ENCODE assay signal across 8 cellular contexts in genomic region chr14:64465856-64466554, GRCh38. TPM values are rescaled to one million over a fixed set of nuclear protein-coding genes. Genes with fewer than 3 reads are reported as not detected.
DNase-seq lines count a peak whose midpoint lies in the region; ATAC-seq, FAIRE-seq and TF ChIP-seq lines count a peak whose summit lies in the region.

No MANE protein-coding gene starts in this region.

- H4K20me1 ChIP-seq in GM12878 (ENCODE audit: control insufficient read depth, insufficient read depth) = no peaks in the 10 kb centered on the region

- H2AFZ ChIP-seq in GM12878 (ENCODE audit: control insufficient read depth, low read depth, low read length) = peak overlapping the region; percentile 54

- POLR2A ChIA-PET in GM12878 (lab: Charles Lee) = interaction anchor here (0.6 to 2.4 kb wide), 11 partner anchors 10 to 922 kb away, joined by 3 to 16 read pairs (median 3); partner anchors contain the start of gene MTHFD1

- ATAC-seq in GM12878 = peak; percentile 2; the same call in 2 of the 3 replicates

- TF ChIP-seq CTCF in GM12878 (IDR thresholded peaks at IDR 0.05 in 2 of 3, conservative IDR thresholded peaks at IDR 0.05 in 1 of 3; ENCODE audit: control insufficient read depth in 2 of 3, extremely low read depth in 1 of 3, insufficient read depth in 1 of 3, low read depth in 3 of 3, low read length in 3 of 3) = no peak

- no peak overlapping the region for H3K27ac Mint-ChIP-seq in activated naive CD4-positive, alpha-beta T cell treated with anti-CD3 and anti-CD28 coated beads, Interleukin-2, amount 10 ng/mL, durations not matched to agents 7 days and 5 days

- H3K27me3 Mint-ChIP-seq in activated naive CD4-positive, alpha-beta T cell treated with anti-CD3 and anti-CD28 coated beads, Interleukin-2, amount 10 ng/mL, durations not matched to agents 7 days and 5 days = no peaks in the 10 kb centered on the region

- peak overlapping the region; percentile 32; the same call in 1 of the 2 replicates for H3K9ac ChIP-seq in GM12878 (ENCODE audit: control insufficient read depth, insufficient read depth, low read length)

- no peak for DNase-seq in activated naive CD4-positive, alpha-beta T cell treated with anti-CD3 and anti-CD28 coated beads, Interleukin-2, amount 10 ng/mL, durations not matched to agents 7 days and 5 days
- no peak for DNase-seq in activated naive CD4-positive, alpha-beta T cell treated with Interleukin-2 at 50 U/mL for 16 hours
- DNase-seq in NCI-H128 (lab: John Stamatoyannopoulos, UW; ENCODE audit: unreplicated experiment) = peak; percentile 17
- DNase-seq in GM12878 (ENCODE audit: low read depth, low spot score) = no peak
- DNase-seq in skeletal muscle cell (ENCODE audit: low read depth) = no peak
- no peak for DNase-seq in GM19238 (ENCODE audit: insufficient read length, low spot score)
- DNase-seq in superior temporal gyrus (ENCODE audit: extremely low spot score) = no peak

- RAD21 ChIA-PET in GM12878 (lab: Charles Lee; ENCODE audit: unreplicated experiment) = interaction anchor here (1.0 to 2.3 kb wide), 8 partner anchors 10 to 122 kb away, joined by 3 to 12 read pairs (median 5); partner anchors contain the start of gene MTHFD1

- no peak for TF ChIP-seq EP300 in GM12878 (IDR thresholded peaks at IDR 0.05; ENCODE audit: borderline replicate concordance in 1 of 2, control insufficient read depth in 1 of 2, low read depth in 2 of 2, low read length in 2 of 2)

- peak overlapping the region; percentile 79; the same call in 1 of the 2 replicates for H3K4me3 ChIP-seq in GM12878
- H3K4me3 ChIP-seq in iPS-18c (ENCODE audit: insufficient read depth, low read depth, low read length) = peak overlapping the region; percentile 89
- H3K4me3 ChIP-seq in skeletal muscle cell (ENCODE audit: low read depth, low read length) = peak overlapping the region; percentile 63

- H3K27me3 ChIP-seq in GM12878 (replicated peaks in 1 of 2; ENCODE audit: control insufficient read depth in 2 of 2, insufficient read depth in 2 of 2, low read length in 1 of 2) = no peaks in the 10 kb centered on the region

- H3K79me2 ChIP-seq in GM12878 (ENCODE audit: control insufficient read depth, insufficient read depth, low read length) = no peaks in the 10 kb centered on the region

- peak overlapping the region; percentile 61 for H3K4me3 Mint-ChIP-seq in activated naive CD4-positive, alpha-beta T cell treated with anti-CD3 and anti-CD28 coated beads, Interleukin-2, amount 10 ng/mL, durations not matched to agents 7 days and 5 days

- no peak for TF ChIP-seq RAD21 in GM12878 (IDR thresholded peaks at IDR 0.05; ENCODE audit: insufficient read depth, low read depth, low read length)

- peaks cover 33% of the 10 kb centered on the region for H3K4me1 ChIP-seq in GM12878 (ENCODE audit: control insufficient read depth, insufficient read depth, low read length)

- SMC1A ChIA-PET in GM12878 (lab: Charles Lee; ENCODE audit: uncharacterized antibody, unreplicated experiment) = interaction anchor here (0.9 to 6.2 kb wide), 21 partner anchors 8 to 162 kb away, joined by 3 to 95 read pairs (median 4); partner anchors contain the start of genes MTHFD1 and ZBTB25

- no peak for FAIRE-seq in GM12878 (lab: Jason Lieb, UNC)

- no peak for TF ChIP-seq POLR2A in GM12878 (IDR thresholded peaks at IDR 0.05; ENCODE audit: low read depth, low read length)

- CTCF ChIA-PET in activated naive CD4-positive, alpha-beta T cell treated with anti-CD3 and anti-CD28 coated beads, Interleukin-2, amount 10 ng/mL, durations not matched to agents 7 days and 5 days (lab: Charles Lee) = interaction anchor here (0.9 to 2.4 kb wide), 8 partner anchors 10 to 124 kb away, joined by 3 to 8 read pairs (median 4); partner anchors contain the start of gene ZBTB25
- CTCF ChIA-PET in GM12878 (lab: Yijun Ruan, JAX) = interaction anchor here (0.7 to 6.4 kb wide), 14 partner anchors 13 to 124 kb away, joined by 3 to 60 read pairs (median 4); partner anchors contain the start of gene MTHFD1

- H3K4me1 Mint-ChIP-seq in activated naive CD4-positive, alpha-beta T cell treated with anti-CD3 and anti-CD28 coated beads, Interleukin-2, amount 10 ng/mL, durations not matched to agents 7 days and 5 days = peaks cover 21% of the 10 kb centered on the region

- WGBS in GM12878 (ENCODE audit: insufficient coverage, insufficient replicate concordance, low lambda C conversion rate, missing lambda C conversion rate) = 43% methylated on average over 14 of the region's 14 CpGs

- no TSS peak for BruUV-seq in GM12878 (replicated peaks; lab: Mats Ljungman, UMichigan)

- H3K36me3 Mint-ChIP-seq in activated naive CD4-positive, alpha-beta T cell treated with anti-CD3 and anti-CD28 coated beads, Interleukin-2, amount 10 ng/mL, durations not matched to agents 7 days and 5 days = peaks cover 14% of the 10 kb centered on the region

- intact Hi-C loops in GM12878 (cut with micrococcal nuclease; ENCODE audit: unreplicated experiment) = no loop called here

- no peaks in the 10 kb centered on the region for H3K9me3 Mint-ChIP-seq in activated naive CD4-positive, alpha-beta T cell treated with anti-CD3 and anti-CD28 coated beads, Interleukin-2, amount 10 ng/mL, durations not matched to agents 7 days and 5 days

- in situ Hi-C loops in GM12878 (cut with MboI) = no loop called here

- H3K4me2 ChIP-seq in GM12878 (ENCODE audit: control insufficient read depth, insufficient read depth) = peak overlapping the region; percentile 94

- peaks cover 0 to 4% of the 10 kb centered on the region in 2 experiments; a peak in 1 of 4 replicates for H3K36me3 ChIP-seq in GM12878 (ENCODE audit: control insufficient read depth in 2 of 2, insufficient read depth in 2 of 2, low read length in 1 of 2)

- H3K9me3 ChIP-seq in GM12878 (replicated peaks; ENCODE audit: control insufficient read depth, insufficient read depth, low read length) (no peaks in the 10 kb centered on the region), iPS-18c (ENCODE audit: control insufficient read depth, insufficient read depth, low read length) (no peaks in the 10 kb centered on the region)

- no peak overlapping the region for H3K27ac ChIP-seq in GM12878 (ENCODE audit: control insufficient read depth, insufficient read depth)

TF ChIP-seq in GM12878, 131 proteins besides CTCF, POLR2A, EP300 and RAD21 (continues in another document):
- no peak for TF ChIP-seq GATAD2B (conservative IDR thresholded peaks at IDR 0.05; ENCODE audit: low read depth)
- TF ChIP-seq MXI1 (IDR thresholded peaks at IDR 0.05; ENCODE audit: low read depth, low read length) = no peak

RNA-seq across cellular contexts. Expression of gene AKAP5, which starts 0.7 kb away (rescaled TPM):
- 4.3 and 4.8 TPM in 2 replicates for total RNA-seq in GM12878 (2013; cell fraction: nucleolus; rRNA removed)
- total RNA-seq in GM12878 (2014; rRNA removed) (3.8 and 4.4 TPM in 2 replicates), GM12878 (2014; rRNA removed; fragmentation: Illumina TruSeq; extraction: Trizol) (5.1 TPM in 2 replicates), GM12878 (2021) (3.7 and 4.0 TPM in 2 replicates)
- polyA plus RNA-seq in GM12878 (2011; ENCODE audit: low read depth) = 1.1 TPM
- polyA plus RNA-seq in GM12878 (2011; rRNA removed) (1.6 and 3.1 TPM in 2 replicates), GM12878 (2014; fragmentation: Illumina TruSeq; extraction: Trizol) (3.4 and 3.9 TPM in 2 replicates), GM12878 (2014; fragmentation: Nextera tagmentation; extraction: Ambion mirVana) (1 to 10 TPM in 1 of 2 experiments, under 1 TPM in 1; 0.45 to 1.5 TPM), GM12878 (2014; rRNA removed) (1.7 and 1.8 TPM in 2 replicates), GM12878 (2016; fragmentation: Nextera tagmentation; extraction: Ambion mirVana) (under 1 TPM; 0.55 to 0.90 TPM)
- polyA plus RNA-seq in GM12878 (2011; cell fraction: cytosol; rRNA removed) = 0.69 TPM in 2 replicates
- polyA plus RNA-seq in GM12878 (2011; cell fraction: nucleus; rRNA removed) = 0.98 and 0.99 TPM in 2 replicates
- 1.4 and 1.5 TPM in 2 replicates for polyA plus RNA-seq in GM12878 (2012)
- 1.6 and 2.3 TPM in 2 replicates for polyA minus RNA-seq in GM12878 (2011; rRNA and poly(A)+ RNA removed)
- 0.80 and 1.4 TPM in 2 replicates for polyA minus RNA-seq in GM12878 (2011; cell fraction: cytosol; rRNA and poly(A)+ RNA removed)
- polyA minus RNA-seq in GM12878 (2011; cell fraction: nucleus; rRNA and poly(A)+ RNA removed) = 2.3 and 3.2 TPM in 2 replicates

RNA-seq across cellular contexts. Expression of gene ZBTB25, which starts 37.6 kb away (rescaled TPM):
- total RNA-seq in GM12878 (2013; cell fraction: nucleolus; rRNA removed) = 108 and 113 TPM in 2 replicates
- 8.8 and 11.2 TPM in 2 replicates for total RNA-seq in GM12878 (2014; rRNA removed)
- total RNA-seq in GM12878 (2014; rRNA removed; fragmentation: Illumina TruSeq; extraction: Trizol) = 9.6 and 10.0 TPM in 2 replicates
- 10.9 and 12.5 TPM in 2 replicates for total RNA-seq in GM12878 (2021)
- 10.1 TPM for polyA plus RNA-seq in GM12878 (2011; ENCODE audit: low read depth)
- 33.9 and 34.0 TPM in 2 replicates for polyA plus RNA-seq in GM12878 (2011; rRNA removed)
- polyA plus RNA-seq in GM12878 (2011; cell fraction: cytosol; rRNA removed) = 19.6 and 27.1 TPM in 2 replicates
- polyA plus RNA-seq in GM12878 (2011; cell fraction: nucleus; rRNA removed) = 23.6 and 39.4 TPM in 2 replicates
- polyA plus RNA-seq in GM12878 (2012) = 13.1 and 19.6 TPM in 2 replicates
- 9.8 and 10.7 TPM in 2 replicates for polyA plus RNA-seq in GM12878 (2014; fragmentation: Illumina TruSeq; extraction: Trizol)
- 1 to 10 TPM; 4.1 to 5.6 TPM for polyA plus RNA-seq in GM12878 (2014; fragmentation: Nextera tagmentation; extraction: Ambion mirVana)
- 7.0 and 7.8 TPM in 2 replicates for polyA plus RNA-seq in GM12878 (2014; rRNA removed)
- polyA plus RNA-seq in GM12878 (2016; fragmentation: Nextera tagmentation; extraction: Ambion mirVana) = 10 to 100 TPM; 11.2 to 13.9 TPM
- 41.5 and 49.3 TPM in 2 replicates for polyA minus RNA-seq in GM12878 (2011; rRNA and poly(A)+ RNA removed)
- 16.2 and 16.7 TPM in 2 replicates for polyA minus RNA-seq in GM12878 (2011; cell fraction: cytosol; rRNA and poly(A)+ RNA removed)
- polyA minus RNA-seq in GM12878 (2011; cell fraction: nucleus; rRNA and poly(A)+ RNA removed) = 29.1 and 33.5 TPM in 2 replicates

RNA-seq across cellular contexts. Expression of gene ZBTB1, which starts 38.6 kb away (rescaled TPM):
- 147 and 173 TPM in 2 replicates for total RNA-seq in GM12878 (2013; cell fraction: nucleolus; rRNA removed)
- total RNA-seq in GM12878 (2014; rRNA removed) (29.1 and 34.2 TPM in 2 replicates), GM12878 (2014; rRNA removed; fragmentation: Illumina TruSeq; extraction: Trizol) (53.8 and 53.9 TPM in 2 replicates), GM12878 (2021) (49.1 and 49.3 TPM in 2 replicates)
- polyA plus RNA-seq in GM12878 (2011; ENCODE audit: low read depth) = 32.0 TPM
- polyA plus RNA-seq in GM12878 (2011; rRNA removed) (127 and 195 TPM in 2 replicates), GM12878 (2014; fragmentation: Illumina TruSeq; extraction: Trizol) (58.9 and 83.2 TPM in 2 replicates), GM12878 (2014; fragmentation: Nextera tagmentation; extraction: Ambion mirVana) (10 to 100 TPM; 12.3 to 18.0 TPM), GM12878 (2014; rRNA removed) (35.5 and 42.6 TPM in 2 replicates), GM12878 (2016; fragmentation: Nextera tagmentation; extraction: Ambion mirVana) (10 to 100 TPM; 36.2 to 37.5 TPM)
- 47.0 and 69.2 TPM in 2 replicates for polyA plus RNA-seq in GM12878 (2011; cell fraction: cytosol; rRNA removed)
- polyA plus RNA-seq in GM12878 (2011; cell fraction: nucleus; rRNA removed) = 97.0 and 105 TPM in 2 replicates
- 47.7 and 64.3 TPM in 2 replicates for polyA plus RNA-seq in GM12878 (2012)
- 78.9 and 97.3 TPM in 2 replicates for polyA minus RNA-seq in GM12878 (2011; rRNA and poly(A)+ RNA removed)
- 29.5 and 39.5 TPM in 2 replicates for polyA minus RNA-seq in GM12878 (2011; cell fraction: cytosol; rRNA and poly(A)+ RNA removed)
- 23.2 and 32.1 TPM in 2 replicates for polyA minus RNA-seq in GM12878 (2011; cell fraction: nucleus; rRNA and poly(A)+ RNA removed)
